In the genomic region with DNA sequence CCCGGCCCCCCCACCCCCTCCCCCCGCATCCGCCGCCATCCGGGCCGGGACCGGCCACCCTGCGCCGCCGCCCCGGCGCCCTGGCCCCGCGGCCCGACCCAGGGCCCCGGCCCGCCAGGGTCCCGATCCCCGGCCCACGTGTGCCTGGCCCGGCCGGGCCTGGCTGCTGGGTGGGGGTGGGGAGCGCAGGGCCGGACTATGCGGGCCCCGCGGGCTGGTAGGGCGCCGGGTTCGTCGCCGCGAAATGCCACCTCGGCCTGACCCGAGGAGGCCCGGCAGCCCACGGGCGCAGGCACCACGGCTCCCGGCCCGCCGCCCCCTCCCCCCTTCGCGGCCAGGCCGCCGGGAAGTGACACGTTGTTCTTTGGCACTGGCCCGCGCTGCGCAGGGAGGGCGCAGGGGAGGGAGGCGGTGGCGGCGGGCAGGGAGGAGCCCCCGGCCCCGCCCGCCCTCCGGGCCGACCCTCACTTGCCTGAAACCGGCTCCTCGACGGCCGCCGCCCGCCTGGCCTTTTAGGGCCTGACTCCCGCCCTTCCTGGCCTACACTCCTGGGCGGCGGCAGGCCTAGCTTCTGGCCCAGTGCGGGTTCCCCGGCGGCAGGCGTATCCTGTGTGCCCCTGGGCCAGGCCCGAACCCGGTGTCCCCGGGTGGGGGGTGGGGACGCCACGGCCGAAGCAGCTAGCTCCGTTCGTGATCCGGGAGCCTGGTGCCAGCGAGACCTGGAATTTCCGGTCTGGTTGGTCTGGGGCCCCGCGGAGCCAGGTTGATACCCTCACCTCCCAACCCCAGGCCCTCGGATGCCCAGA, we compare ENCODE assay signal across 8 cellular contexts. TPM values are rescaled to one million over a fixed set of nuclear protein-coding genes. Genes with fewer than 3 reads are reported as not detected.
DNase-seq lines count a peak whose midpoint lies in the region; ATAC-seq and TF ChIP-seq lines count a peak whose summit lies in the region.

No MANE protein-coding gene starts in this region.

- DNase-seq in HT-29 (ENCODE audit: low spot score) (peak; percentile 62), T-cell (peak; percentile 32 to 75 (median 65)), ascending aorta (ENCODE audit: low spot score in 2 of 2) (peak; percentile 46 to 91), hepatocyte (ENCODE audit: low spot score) (peak; percentile 90), sciatic nerve (ENCODE audit: low spot score) (peak; percentile 90), amniotic stem cell (lab: John Stamatoyannopoulos, UW) (no peak)

- H3K9me3 Mint-ChIP-seq in T-cell: no peaks in the 10 kb centered on the region

- peaks cover 30% of the 10 kb centered on the region for H3K4me1 ChIP-seq in DOHH2 (ENCODE audit: control insufficient read depth, low read length)
- peaks cover 21 to 39% of the 10 kb centered on the region in 2 donors for H3K4me1 ChIP-seq in ascending aorta
- H3K4me1 ChIP-seq in hepatocyte (ENCODE audit: insufficient read depth): peaks cover 28% of the 10 kb centered on the region

- H3K4me1 Mint-ChIP-seq in T-cell: peaks cover 31 to 36% (median 33%) of the 10 kb centered on the region in 3 donors

- peaks cover 53% of the 10 kb centered on the region for H3K79me2 ChIP-seq in DOHH2 (ENCODE audit: control insufficient read depth, low read length)
- H3K79me2 ChIP-seq in hepatocyte: peaks cover 52% of the 10 kb centered on the region

- H4K20me1 ChIP-seq in DOHH2 (ENCODE audit: control insufficient read depth, insufficient read depth, low read depth, low read length) (peaks cover 38% of the 10 kb centered on the region), hepatocyte (ENCODE audit: insufficient read depth, poor library complexity, severe bottlenecking) (peaks cover 47% of the 10 kb centered on the region)

- WGBS in hepatocyte (ENCODE audit: low lambda C conversion rate, missing lambda C conversion rate): 0% methylated on average over 6 of the region's 86 CpGs

- ATAC-seq in GM21381 (IDR thresholded peaks at IDR 0.05; ENCODE audit: unreplicated experiment) (peak; percentile 45), T-cell (replicated peaks in 1 of 4) (peak; percentile 64 to 68 (median 66)), sciatic nerve (peak; percentile 75)

- TF ChIP-seq CTCF in DOHH2 (IDR thresholded peaks at IDR 0.05; ENCODE audit: low read depth, low read length, poor library complexity, severe bottlenecking) (no peak), ascending aorta (IDR thresholded peaks at IDR 0.05) (no peak), hepatocyte (IDR thresholded peaks at IDR 0.05; ENCODE audit: poor library complexity) (no peak)

- POLR2A ChIA-PET in T-cell (lab: Charles Lee): interaction anchor here (0.6 to 0.7 kb wide), 3 partner anchors 15 to 303 kb away, joined by 3 to 10 read pairs (median 3); no protein-coding TSS in a partner anchor

- H3K4me3 Mint-ChIP-seq in T-cell: peak overlapping the region; percentile 78 to 85 (median 79)

- H3K27me3 ChIP-seq in DOHH2 (ENCODE audit: control insufficient read depth, low read length) (no peaks in the 10 kb centered on the region), ascending aorta (no peaks in the 10 kb centered on the region), hepatocyte (no peaks in the 10 kb centered on the region)

- H3K9me2 ChIP-seq in DOHH2 (replicated peaks; ENCODE audit: control insufficient read depth, low read length) (no peaks in the 10 kb centered on the region), hepatocyte (replicated peaks; ENCODE audit: insufficient read depth) (no peaks in the 10 kb centered on the region)

- CTCF ChIA-PET in T-cell (lab: Charles Lee): interaction anchor here in 1 of 2 donors (0.6 kb wide), 2 partner anchors 157 to 228 kb away, joined by 4 to 5 read pairs; no protein-coding TSS in a partner anchor

- H3K27me3 Mint-ChIP-seq in T-cell: no peaks in the 10 kb centered on the region

- H3F3A ChIP-seq in DOHH2 (ENCODE audit: control insufficient read depth, insufficient read depth): peaks cover 5% of the 10 kb centered on the region

- intact Hi-C loops in ascending aorta (cut with DNase I): loop anchor here (1.0 to 10.0 kb wide), 6 partner anchors 16 to 970 kb away; a partner anchor contains a TSS
- intact Hi-C loops in sciatic nerve (cut with DNase I): no loop called here

- peak overlapping the region; percentile 6 for H2AFZ ChIP-seq in hepatocyte

- no peaks in the 10 kb centered on the region for H3K9me3 ChIP-seq in DOHH2 (ENCODE audit: control insufficient read depth, insufficient read depth, low read length)
- no peaks in the 10 kb centered on the region for H3K9me3 ChIP-seq in ascending aorta
- H3K9me3 ChIP-seq in hepatocyte (ENCODE audit: low read depth): no peaks in the 10 kb centered on the region

- peak overlapping the region; percentile 79 for H3K4me3 ChIP-seq in DOHH2 (ENCODE audit: low read length)
- H3K4me3 ChIP-seq in ascending aorta: peak overlapping the region; percentile 76 to 79
- H3K4me3 ChIP-seq in hepatocyte: peak overlapping the region; percentile 98

- peak overlapping the region; percentile 43 for H3K27ac ChIP-seq in DOHH2 (ENCODE audit: low read depth, low read length)
- peak overlapping the region; percentile 95 to 98 for H3K27ac ChIP-seq in ascending aorta
- H3K27ac ChIP-seq in hepatocyte: peak overlapping the region; percentile 98

- H3K36me3 ChIP-seq in DOHH2 (ENCODE audit: control insufficient read depth, low read length) (peaks cover 53% of the 10 kb centered on the region), ascending aorta (peaks cover 9 to 20% of the 10 kb centered on the region in 2 donors), hepatocyte (replicated peaks; ENCODE audit: insufficient read depth, low read depth) (no peaks in the 10 kb centered on the region)

- peaks cover 14% of the 10 kb centered on the region for H3K36me3 Mint-ChIP-seq in T-cell

- H3K4me2 ChIP-seq in DOHH2 (ENCODE audit: low read length) (peak overlapping the region; percentile 77), hepatocyte (peak overlapping the region; percentile 98)

- peak overlapping the region; percentile 88 to 95 for H3K27ac Mint-ChIP-seq in T-cell

RNA-seq across cellular contexts. Expression of a gene that starts 0.5 kb away (rescaled TPM):
- total RNA-seq in HT-29 (2014; rRNA removed; shearing (Covaris generic)): 494 and 497 TPM in 2 replicates
- total RNA-seq in T-cell (100 to 1,000 TPM; 232 to 290 (median 271) TPM), ascending aorta (192 TPM), hepatocyte (206 and 254 TPM in 2 replicates), sciatic nerve (248 TPM)
- 200 and 204 TPM in 2 replicates for polyA plus RNA-seq in hepatocyte

RNA-seq across cellular contexts. Expression of a gene that starts 15.9 kb away (rescaled TPM):
- total RNA-seq in HT-29 (2014; rRNA removed; shearing (Covaris generic)): 306 and 330 TPM in 2 replicates
- total RNA-seq in T-cell (100 to 1,000 TPM; 134 to 151 (median 149) TPM), ascending aorta (151 TPM), hepatocyte (221 and 232 TPM in 2 replicates), sciatic nerve (122 TPM)
- 241 and 268 TPM in 2 replicates for polyA plus RNA-seq in hepatocyte

RNA-seq across cellular contexts. Expression of a gene that starts 22.5 kb away (rescaled TPM):
- 21.4 and 26.6 TPM in 2 replicates for total RNA-seq in HT-29 (2014; rRNA removed; shearing (Covaris generic))
- total RNA-seq in T-cell (10 to 100 TPM in 3 of 5 donors, 1 to 10 TPM in 2; 8.3 to 13.8 (median 11.9) TPM), ascending aorta (47.7 TPM), hepatocyte (12.6 and 17.7 TPM in 2 replicates), sciatic nerve (22.6 TPM)
- 10.2 and 12.2 TPM in 2 replicates for polyA plus RNA-seq in hepatocyte

RNA-seq across cellular contexts. Expression of a gene that starts 39.1 kb away (rescaled TPM):
- total RNA-seq in HT-29 (2014; rRNA removed; shearing (Covaris generic)): not detected in 2 replicates
- not detected for total RNA-seq in T-cell
- not detected for total RNA-seq in ascending aorta
- not detected in 2 replicates for total RNA-seq in hepatocyte
- not detected in 2 replicates for polyA plus RNA-seq in hepatocyte
- not detected for total RNA-seq in sciatic nerve

RNA-seq across cellular contexts. Expression of a gene that starts 46.5 kb away (rescaled TPM):
- total RNA-seq in HT-29 (2014; rRNA removed; shearing (Covaris generic)): 59.4 and 64.0 TPM in 2 replicates
- total RNA-seq in T-cell (1 to 10 TPM; 3.2 to 5.9 (median 4.6) TPM), ascending aorta (31.2 TPM), hepatocyte (11.8 and 12.3 TPM in 2 replicates), sciatic nerve (24.5 TPM)
- polyA plus RNA-seq in hepatocyte: 11.9 and 12.8 TPM in 2 replicates

Comparison
In these comparisons a context has a peak if more than half of its experiments do, and no peak if none do; other contexts are left out.
1. H3K27ac ChIP-seq: peak in every context shown above with its lines; median percentile 98 in hepatocyte; 96 in ascending aorta; 43 in DOHH2.